8 cellular contexts compared by ENCODE assay signal in the genomic region with DNA sequence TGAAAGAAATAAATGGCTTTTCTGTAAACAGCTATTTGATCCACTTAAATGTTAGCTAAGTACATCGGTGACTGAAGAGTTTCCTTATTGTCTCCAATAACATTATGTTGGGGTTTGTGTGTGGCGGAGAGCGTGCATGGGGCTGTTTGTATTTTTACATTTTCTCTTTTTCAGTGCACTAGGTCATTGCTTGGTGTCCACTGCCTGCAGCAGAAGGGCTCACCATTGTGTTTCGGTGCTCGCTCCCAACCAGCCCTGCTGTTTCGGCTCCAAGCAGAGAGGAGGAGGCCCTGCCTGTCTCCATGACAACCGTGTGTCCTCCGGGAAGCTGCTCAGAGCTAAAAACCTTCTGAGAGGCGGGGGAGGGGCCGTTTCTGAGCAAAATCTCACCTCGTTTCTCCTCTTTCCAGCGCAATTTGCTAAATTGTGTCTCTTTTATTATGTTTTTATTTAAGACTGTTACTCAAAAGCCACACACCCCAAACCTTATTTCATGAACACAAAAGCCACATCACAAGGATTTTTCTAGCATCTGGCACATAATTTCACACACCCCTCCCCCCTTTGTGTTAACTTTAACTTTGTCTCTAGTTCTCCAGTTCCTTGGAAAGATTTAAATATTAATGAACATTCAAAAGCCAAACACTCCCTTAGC.
A peak's percentile ranks its signal among the peaks of the same experiment; 100 is the strongest.
DNase-seq lines count a peak whose midpoint lies in the region; ATAC-seq and TF ChIP-seq lines count a peak whose summit lies in the region.

No MANE protein-coding gene starts in this region.

- peak overlapping the region; percentile 43 for H3K4me3 Mint-ChIP-seq in Caco-2 (ENCODE audit: unreplicated experiment)
- H3K4me3 Mint-ChIP-seq in activated T-helper 17 cell treated with anti-CD3 and anti-CD28 coated beads, Interleukin-2, amount 50 U/mL, for 72 hours: no peak overlapping the region

- CTCF ChIA-PET in Caco-2 (lab: Charles Lee): no interaction called here

- ATAC-seq in HG02763 (IDR thresholded peaks at IDR 0.05; ENCODE audit: unreplicated experiment): no peak
- no peak for ATAC-seq in activated T-helper 17 cell treated with anti-CD3 and anti-CD28 coated beads, Interleukin-2, amount 50 U/mL, for 72 hours (replicated peaks)

- peaks cover 21% of the 10 kb centered on the region for H3K4me1 ChIP-seq in Caco-2

- BruUV-seq in Caco-2 (replicated peaks; lab: Mats Ljungman, UMichigan): no TSS peak

- intact Hi-C loops in Caco-2 (cut with micrococcal nuclease; ENCODE audit: unreplicated experiment): loop anchor here (5.0 kb wide), 1 partner anchor 51 kb away; no protein-coding TSS in a partner anchor

- H3K27me3 Mint-ChIP-seq in Caco-2 (ENCODE audit: insufficient read depth, unreplicated experiment): no peaks in the 10 kb centered on the region
- H3K27me3 Mint-ChIP-seq in activated T-helper 17 cell treated with anti-CD3 and anti-CD28 coated beads, Interleukin-2, amount 50 U/mL, for 72 hours: peaks cover 10% of the 10 kb centered on the region

- no peaks in the 10 kb centered on the region for H3K36me3 ChIP-seq in Caco-2 (ENCODE audit: control insufficient read depth, insufficient read depth, low read length)

- H3K4me3 ChIP-seq in Caco-2 (ENCODE audit: low read depth, low read length): no peak overlapping the region

- H3K9me3 ChIP-seq in Caco-2: peaks cover 4% of the 10 kb centered on the region

- DNase-seq in Caco-2 (peak; percentile 74 to 84), NCI-H187 treated with DMSO at 0.1 percent for 48 hours (lab: John Stamatoyannopoulos, UW) (peak; percentile 47), astrocyte of the hippocampus (ENCODE audit: low read depth, low spot score) (peak; percentile 85), iPS-NIHi7 (ENCODE audit: extremely low spot score) (peak; percentile 93), T-helper 2 cell (no peak)
- DNase-seq in activated naive CD4-positive, alpha-beta T cell treated with anti-CD3 and anti-CD28 coated beads, Interleukin-2, amount 50 U/mL, for 16 hours: no peak

- POLR2A ChIA-PET in Caco-2 (lab: Charles Lee): no interaction called here

- peaks cover 21% of the 10 kb centered on the region for H3K4me1 Mint-ChIP-seq in Caco-2 (ENCODE audit: low read depth, unreplicated experiment)
- H3K4me1 Mint-ChIP-seq in activated T-helper 17 cell treated with anti-CD3 and anti-CD28 coated beads, Interleukin-2, amount 50 U/mL, for 72 hours: no peaks in the 10 kb centered on the region

- H3K9me3 Mint-ChIP-seq in Caco-2 (ENCODE audit: unreplicated experiment): no peaks in the 10 kb centered on the region
- no peaks in the 10 kb centered on the region for H3K9me3 Mint-ChIP-seq in activated T-helper 17 cell treated with anti-CD3 and anti-CD28 coated beads, Interleukin-2, amount 50 U/mL, for 72 hours

- H3K27me3 ChIP-seq in Caco-2 (replicated peaks; ENCODE audit: control insufficient read depth, insufficient read depth, low read length): no peaks in the 10 kb centered on the region

- no peak for TF ChIP-seq CTCF in Caco-2 (IDR thresholded peaks at IDR 0.05; ENCODE audit: insufficient read depth in 1 of 2, low read depth in 1 of 2, low read length in 1 of 2, severe bottlenecking in 1 of 2, unreplicated experiment in 1 of 2)

- peak overlapping the region; percentile 51 for H3K27ac Mint-ChIP-seq in Caco-2 (ENCODE audit: unreplicated experiment)
- no peak overlapping the region for H3K27ac Mint-ChIP-seq in activated T-helper 17 cell treated with anti-CD3 and anti-CD28 coated beads, Interleukin-2, amount 50 U/mL, for 72 hours

- no peaks in the 10 kb centered on the region for H3K36me3 Mint-ChIP-seq in Caco-2 (ENCODE audit: insufficient read depth, unreplicated experiment)
- H3K36me3 Mint-ChIP-seq in activated T-helper 17 cell treated with anti-CD3 and anti-CD28 coated beads, Interleukin-2, amount 50 U/mL, for 72 hours (ENCODE audit: low read depth): no peaks in the 10 kb centered on the region

Comparison
In these comparisons a context has a peak if more than half of its experiments do, and no peak if none do; other contexts are left out.
1. DNase-seq: peak in Caco-2 (2 of 2), NCI-H187 treated with DMSO at 0.1 percent for 48 hours (single experiment), astrocyte of the hippocampus (single experiment) and iPS-NIHi7 (single experiment); none in T-helper 2 cell (0 of 5) and activated naive CD4-positive, alpha-beta T cell treated with anti-CD3 and anti-CD28 coated beads, Interleukin-2, amount 50 U/mL, for 16 hours (single experiment).